Comparison of ENCODE assay signal across 1 cellular context in the genomic region with DNA sequence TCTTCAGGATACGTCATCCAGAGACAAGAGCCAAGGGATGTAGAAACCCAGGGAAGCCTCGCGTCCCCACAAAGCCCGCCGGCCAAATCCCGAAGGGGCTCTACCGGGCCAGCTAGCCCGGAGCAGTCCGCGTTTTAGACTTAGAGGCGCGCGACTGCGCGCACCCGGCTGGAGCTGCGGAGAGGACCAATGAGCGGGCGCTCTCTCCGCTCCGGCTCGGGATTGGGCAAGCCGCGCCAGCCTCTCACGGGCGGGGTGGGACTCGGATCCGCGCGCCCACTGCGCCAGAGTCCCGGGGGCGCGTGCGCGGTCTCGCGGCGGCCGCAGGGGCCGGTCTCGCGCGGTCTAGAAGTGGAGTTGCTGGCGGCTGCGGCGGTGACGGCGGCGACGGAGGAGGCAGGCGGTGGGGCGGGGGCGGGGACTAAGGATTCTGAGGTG.
TF ChIP-seq lines count a peak whose summit lies in the region.

No MANE protein-coding gene starts in this region.

TF ChIP-seq in HepG2, 621 proteins besides CTCF, POLR2A, EP300 and RAD21:
- TF ChIP-seq CEBPB (IDR thresholded peaks at IDR 0.05; ENCODE audit: borderline replicate concordance, low read depth, low read length) (peak; percentile 82; the same call in 1 of the 2 replicates), FOXM1 (CRISPR knock-in tag; IDR thresholded peaks at IDR 0.05) (no peak), MXI1 (IDR thresholded peaks at IDR 0.05; ENCODE audit: borderline replicate concordance, low read depth, low read length) (peak; percentile 64; the same call in 1 of the 3 replicates), HNRNPK (IDR thresholded peaks at IDR 0.05; ENCODE audit: low read depth, low read length, poor library complexity, severe bottlenecking) (peak; percentile 84), CHD4 (IDR thresholded peaks at IDR 0.05; ENCODE audit: borderline replicate concordance, low read length) (0 out of 2 replicates have a peak, but pooled peaks have one; percentile 2), ZBTB3 (CRISPR knock-in tag; IDR thresholded peaks at IDR 0.05; ENCODE audit: borderline replicate concordance, low read depth) (no peak), POLR2G (IDR thresholded peaks at IDR 0.05; ENCODE audit: low read depth, low read length) (peak; percentile 72), ZFP36L1 (CRISPR knock-in tag; IDR thresholded peaks at IDR 0.05) (0 out of 2 replicates have a peak, but pooled peaks have one; percentile 31), ZNF496 (CRISPR knock-in tag; IDR thresholded peaks at IDR 0.05; ENCODE audit: insufficient replicate concordance) (no peak), ZNF772 (CRISPR knock-in tag; IDR thresholded peaks at IDR 0.05) (no peak), DNMT3B (CRISPR knock-in tag; conservative IDR thresholded peaks at IDR 0.05) (0 out of 2 replicates have a peak, but pooled peaks have one; percentile 14), MEF2D (CRISPR knock-in tag; IDR thresholded peaks at IDR 0.05) (no peak), SP2 (CRISPR knock-in tag; IDR thresholded peaks at IDR 0.05) (peak; percentile 61), POLR2AphosphoS5 (IDR thresholded peaks at IDR 0.05; ENCODE audit: low read depth, low read length) (peak; percentile 56), BHLHE40 (IDR thresholded peaks at IDR 0.05; ENCODE audit: low read length) (0 out of 2 replicates have a peak, but pooled peaks have one; percentile 25), CEBPG (CRISPR knock-in tag; IDR thresholded peaks at IDR 0.05) (peak; percentile 40), TBL1XR1 (IDR thresholded peaks at IDR 0.05; ENCODE audit: borderline replicate concordance, low read length, partially characterized antibody) (no peak), ZNF703 (CRISPR knock-in tag; IDR thresholded peaks at IDR 0.05; ENCODE audit: borderline replicate concordance) (peak; percentile 23; the same call in 1 of the 2 replicates), NFYB (CRISPR knock-in tag; IDR thresholded peaks at IDR 0.05) (peak; percentile 78), RFX5 (IDR thresholded peaks at IDR 0.05; ENCODE audit: low read depth, low read length) (0 out of 2 replicates have a peak, but pooled peaks have one; percentile 3), ZNF558 (CRISPR knock-in tag; IDR thresholded peaks at IDR 0.05; ENCODE audit: borderline replicate concordance) (0 out of 2 replicates have a peak, but pooled peaks have one; percentile 28), ISX (CRISPR knock-in tag; conservative IDR thresholded peaks at IDR 0.05) (0 out of 2 replicates have a peak, but pooled peaks have one; percentile 53), DR1 (CRISPR knock-in tag; IDR thresholded peaks at IDR 0.05) (0 out of 2 replicates have a peak, but pooled peaks have one; percentile 40), ZFP90 (CRISPR knock-in tag; IDR thresholded peaks at IDR 0.05; ENCODE audit: borderline replicate concordance) (0 out of 2 replicates have a peak, but pooled peaks have one; percentile 19), ERF (CRISPR knock-in tag; IDR thresholded peaks at IDR 0.05) (0 out of 2 replicates have a peak, but pooled peaks have one; percentile 3), NFYC (CRISPR knock-in tag; IDR thresholded peaks at IDR 0.05) (peak; percentile 69), KDM5A (IDR thresholded peaks at IDR 0.05; ENCODE audit: borderline replicate concordance, low read length) (peak; percentile 54; the same call in 1 of the 2 replicates), PCBP1 (IDR thresholded peaks at IDR 0.05; ENCODE audit: borderline replicate concordance, low read depth, low read length) (no peak), ZSCAN20 (CRISPR knock-in tag; IDR thresholded peaks at IDR 0.05; ENCODE audit: borderline replicate concordance) (0 out of 2 replicates have a peak, but pooled peaks have one; percentile 63), ZKSCAN5 (CRISPR knock-in tag; IDR thresholded peaks at IDR 0.05) (no peak), SAP130 (CRISPR knock-in tag; IDR thresholded peaks at IDR 0.05; ENCODE audit: low read depth) (peak; percentile 37), RFXAP (CRISPR knock-in tag; IDR thresholded peaks at IDR 0.05; ENCODE audit: borderline replicate concordance) (peak; percentile 75; the same call in 1 of the 2 replicates), ZNF749 (CRISPR knock-in tag; IDR thresholded peaks at IDR 0.05; ENCODE audit: borderline replicate concordance) (no peak), CHD2 (IDR thresholded peaks at IDR 0.05; ENCODE audit: low read depth, low read length) (peak; percentile 88), HDAC6 (IDR thresholded peaks at IDR 0.05; ENCODE audit: low read depth, low read length) (no peak), ZNF781 (CRISPR knock-in tag; IDR thresholded peaks at IDR 0.05; ENCODE audit: borderline replicate concordance, not compliant biosample characterization) (no peak), SIN3A (IDR thresholded peaks at IDR 0.05; ENCODE audit: borderline replicate concordance, low read depth, low read length) (peak; percentile 57; the same call in 1 of the 2 replicates), PPARG (CRISPR knock-in tag; conservative IDR thresholded peaks at IDR 0.05) (no peak), IRX3 (CRISPR knock-in tag; IDR thresholded peaks at IDR 0.05; ENCODE audit: borderline replicate concordance, low read depth) (no peak), RNF2 (conservative IDR thresholded peaks at IDR 0.05; ENCODE audit: low read depth) (no peak), DMAP1 (CRISPR knock-in tag; IDR thresholded peaks at IDR 0.05) (no peak), THAP11 (CRISPR knock-in tag; IDR thresholded peaks at IDR 0.05) (peak; percentile 16; the same call in 1 of the 2 replicates), CREB1 (IDR thresholded peaks at IDR 0.05) (0 out of 2 replicates have a peak, but pooled peaks have one; percentile 4), CREB1 (CRISPR knock-in tag; IDR thresholded peaks at IDR 0.05) (no peak), REPIN1 (CRISPR knock-in tag; IDR thresholded peaks at IDR 0.05; ENCODE audit: borderline replicate concordance, low read depth) (no peak), ZNF180 (CRISPR knock-in tag; IDR thresholded peaks at IDR 0.05; ENCODE audit: borderline replicate concordance, low read depth) (no peak)
- TF ChIP-seq, protein P1, sequence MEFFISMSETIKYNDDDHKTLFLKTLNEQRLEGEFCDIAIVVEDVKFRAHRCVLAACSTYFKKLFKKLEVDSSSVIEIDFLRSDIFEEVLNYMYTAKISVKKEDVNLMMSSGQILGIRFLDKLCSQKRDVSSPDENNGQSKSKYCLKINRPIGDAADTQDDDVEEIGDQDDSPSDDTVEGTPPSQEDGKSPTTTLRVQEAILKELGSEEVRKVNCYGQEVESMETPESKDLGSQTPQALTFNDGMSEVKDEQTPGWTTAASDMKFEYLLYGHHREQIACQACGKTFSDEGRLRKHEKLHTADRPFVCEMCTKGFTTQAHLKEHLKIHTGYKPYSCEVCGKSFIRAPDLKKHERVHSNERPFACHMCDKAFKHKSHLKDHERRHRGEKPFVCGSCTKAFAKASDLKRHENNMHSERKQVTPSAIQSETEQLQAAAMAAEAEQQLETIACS (CRISPR knock-in tag; IDR thresholded peaks at IDR 0.05) = peak; percentile 95
- TF ChIP-seq, protein P2, sequence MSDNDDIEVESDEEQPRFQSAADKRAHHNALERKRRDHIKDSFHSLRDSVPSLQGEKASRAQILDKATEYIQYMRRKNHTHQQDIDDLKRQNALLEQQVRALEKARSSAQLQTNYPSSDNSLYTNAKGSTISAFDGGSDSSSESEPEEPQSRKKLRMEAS (IDR thresholded peaks at IDR 0.05) = peak; percentile 16; the same call in 1 of the 2 replicates
- TF ChIP-seq, protein P3, sequence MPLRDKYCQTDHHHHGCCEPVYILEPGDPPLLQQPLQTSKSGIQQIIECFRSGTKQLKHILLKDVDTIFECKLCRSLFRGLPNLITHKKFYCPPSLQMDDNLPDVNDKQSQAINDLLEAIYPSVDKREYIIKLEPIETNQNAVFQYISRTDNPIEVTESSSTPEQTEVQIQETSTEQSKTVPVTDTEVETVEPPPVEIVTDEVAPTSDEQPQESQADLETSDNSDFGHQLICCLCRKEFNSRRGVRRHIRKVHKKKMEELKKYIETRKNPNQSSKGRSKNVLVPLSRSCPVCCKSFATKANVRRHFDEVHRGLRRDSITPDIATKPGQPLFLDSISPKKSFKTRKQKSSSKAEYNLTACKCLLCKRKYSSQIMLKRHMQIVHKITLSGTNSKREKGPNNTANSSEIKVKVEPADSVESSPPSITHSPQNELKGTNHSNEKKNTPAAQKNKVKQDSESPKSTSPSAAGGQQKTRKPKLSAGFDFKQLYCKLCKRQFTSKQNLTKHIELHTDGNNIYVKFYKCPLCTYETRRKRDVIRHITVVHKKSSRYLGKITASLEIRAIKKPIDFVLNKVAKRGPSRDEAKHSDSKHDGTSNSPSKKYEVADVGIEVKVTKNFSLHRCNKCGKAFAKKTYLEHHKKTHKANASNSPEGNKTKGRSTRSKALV (CRISPR knock-in tag; IDR thresholded peaks at IDR 0.05) = 0 out of 2 replicates have a peak, but pooled peaks have one; percentile 3
- TF ChIP-seq, protein P4, sequence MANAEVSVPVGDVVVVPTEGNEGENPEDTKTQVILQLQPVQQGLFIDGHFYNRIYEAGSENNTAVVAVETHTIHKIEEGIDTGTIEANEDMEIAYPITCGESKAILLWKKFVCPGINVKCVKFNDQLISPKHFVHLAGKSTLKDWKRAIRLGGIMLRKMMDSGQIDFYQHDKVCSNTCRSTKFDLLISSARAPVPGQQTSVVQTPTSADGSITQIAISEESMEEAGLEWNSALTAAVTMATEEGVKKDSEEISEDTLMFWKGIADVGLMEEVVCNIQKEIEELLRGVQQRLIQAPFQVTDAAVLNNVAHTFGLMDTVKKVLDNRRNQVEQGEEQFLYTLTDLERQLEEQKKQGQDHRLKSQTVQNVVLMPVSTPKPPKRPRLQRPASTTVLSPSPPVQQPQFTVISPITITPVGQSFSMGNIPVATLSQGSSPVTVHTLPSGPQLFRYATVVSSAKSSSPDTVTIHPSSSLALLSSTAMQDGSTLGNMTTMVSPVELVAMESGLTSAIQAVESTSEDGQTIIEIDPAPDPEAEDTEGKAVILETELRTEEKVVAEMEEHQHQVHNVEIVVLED (CRISPR knock-in tag; IDR thresholded peaks at IDR 0.05; ENCODE audit: borderline replicate concordance) = peak; percentile 41; the same call in 1 of the 2 replicates
- TF ChIP-seq, protein P5, sequence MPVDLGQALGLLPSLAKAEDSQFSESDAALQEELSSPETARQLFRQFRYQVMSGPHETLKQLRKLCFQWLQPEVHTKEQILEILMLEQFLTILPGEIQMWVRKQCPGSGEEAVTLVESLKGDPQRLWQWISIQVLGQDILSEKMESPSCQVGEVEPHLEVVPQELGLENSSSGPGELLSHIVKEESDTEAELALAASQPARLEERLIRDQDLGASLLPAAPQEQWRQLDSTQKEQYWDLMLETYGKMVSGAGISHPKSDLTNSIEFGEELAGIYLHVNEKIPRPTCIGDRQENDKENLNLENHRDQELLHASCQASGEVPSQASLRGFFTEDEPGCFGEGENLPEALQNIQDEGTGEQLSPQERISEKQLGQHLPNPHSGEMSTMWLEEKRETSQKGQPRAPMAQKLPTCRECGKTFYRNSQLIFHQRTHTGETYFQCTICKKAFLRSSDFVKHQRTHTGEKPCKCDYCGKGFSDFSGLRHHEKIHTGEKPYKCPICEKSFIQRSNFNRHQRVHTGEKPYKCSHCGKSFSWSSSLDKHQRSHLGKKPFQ (CRISPR knock-in tag; IDR thresholded peaks at IDR 0.05; ENCODE audit: insufficient replicate concordance) = peak; percentile 50
- TF ChIP-seq, protein P6, sequence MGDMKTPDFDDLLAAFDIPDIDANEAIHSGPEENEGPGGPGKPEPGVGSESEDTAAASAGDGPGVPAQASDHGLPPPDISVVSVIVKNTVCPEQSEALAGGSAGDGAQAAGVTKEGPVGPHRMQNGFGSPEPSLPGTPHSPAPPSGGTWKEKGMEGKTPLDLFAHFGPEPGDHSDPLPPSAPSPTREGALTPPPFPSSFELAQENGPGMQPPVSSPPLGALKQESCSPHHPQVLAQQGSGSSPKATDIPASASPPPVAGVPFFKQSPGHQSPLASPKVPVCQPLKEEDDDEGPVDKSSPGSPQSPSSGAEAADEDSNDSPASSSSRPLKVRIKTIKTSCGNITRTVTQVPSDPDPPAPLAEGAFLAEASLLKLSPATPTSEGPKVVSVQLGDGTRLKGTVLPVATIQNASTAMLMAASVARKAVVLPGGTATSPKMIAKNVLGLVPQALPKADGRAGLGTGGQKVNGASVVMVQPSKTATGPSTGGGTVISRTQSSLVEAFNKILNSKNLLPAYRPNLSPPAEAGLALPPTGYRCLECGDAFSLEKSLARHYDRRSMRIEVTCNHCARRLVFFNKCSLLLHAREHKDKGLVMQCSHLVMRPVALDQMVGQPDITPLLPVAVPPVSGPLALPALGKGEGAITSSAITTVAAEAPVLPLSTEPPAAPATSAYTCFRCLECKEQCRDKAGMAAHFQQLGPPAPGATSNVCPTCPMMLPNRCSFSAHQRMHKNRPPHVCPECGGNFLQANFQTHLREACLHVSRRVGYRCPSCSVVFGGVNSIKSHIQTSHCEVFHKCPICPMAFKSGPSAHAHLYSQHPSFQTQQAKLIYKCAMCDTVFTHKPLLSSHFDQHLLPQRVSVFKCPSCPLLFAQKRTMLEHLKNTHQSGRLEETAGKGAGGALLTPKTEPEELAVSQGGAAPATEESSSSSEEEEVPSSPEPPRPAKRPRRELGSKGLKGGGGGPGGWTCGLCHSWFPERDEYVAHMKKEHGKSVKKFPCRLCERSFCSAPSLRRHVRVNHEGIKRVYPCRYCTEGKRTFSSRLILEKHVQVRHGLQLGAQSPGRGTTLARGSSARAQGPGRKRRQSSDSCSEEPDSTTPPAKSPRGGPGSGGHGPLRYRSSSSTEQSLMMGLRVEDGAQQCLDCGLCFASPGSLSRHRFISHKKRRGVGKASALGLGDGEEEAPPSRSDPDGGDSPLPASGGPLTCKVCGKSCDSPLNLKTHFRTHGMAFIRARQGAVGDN (CRISPR knock-in tag; IDR thresholded peaks at IDR 0.05) = peak; percentile 61; the same call in 1 of the 2 replicates
- TF ChIP-seq, protein P7, sequence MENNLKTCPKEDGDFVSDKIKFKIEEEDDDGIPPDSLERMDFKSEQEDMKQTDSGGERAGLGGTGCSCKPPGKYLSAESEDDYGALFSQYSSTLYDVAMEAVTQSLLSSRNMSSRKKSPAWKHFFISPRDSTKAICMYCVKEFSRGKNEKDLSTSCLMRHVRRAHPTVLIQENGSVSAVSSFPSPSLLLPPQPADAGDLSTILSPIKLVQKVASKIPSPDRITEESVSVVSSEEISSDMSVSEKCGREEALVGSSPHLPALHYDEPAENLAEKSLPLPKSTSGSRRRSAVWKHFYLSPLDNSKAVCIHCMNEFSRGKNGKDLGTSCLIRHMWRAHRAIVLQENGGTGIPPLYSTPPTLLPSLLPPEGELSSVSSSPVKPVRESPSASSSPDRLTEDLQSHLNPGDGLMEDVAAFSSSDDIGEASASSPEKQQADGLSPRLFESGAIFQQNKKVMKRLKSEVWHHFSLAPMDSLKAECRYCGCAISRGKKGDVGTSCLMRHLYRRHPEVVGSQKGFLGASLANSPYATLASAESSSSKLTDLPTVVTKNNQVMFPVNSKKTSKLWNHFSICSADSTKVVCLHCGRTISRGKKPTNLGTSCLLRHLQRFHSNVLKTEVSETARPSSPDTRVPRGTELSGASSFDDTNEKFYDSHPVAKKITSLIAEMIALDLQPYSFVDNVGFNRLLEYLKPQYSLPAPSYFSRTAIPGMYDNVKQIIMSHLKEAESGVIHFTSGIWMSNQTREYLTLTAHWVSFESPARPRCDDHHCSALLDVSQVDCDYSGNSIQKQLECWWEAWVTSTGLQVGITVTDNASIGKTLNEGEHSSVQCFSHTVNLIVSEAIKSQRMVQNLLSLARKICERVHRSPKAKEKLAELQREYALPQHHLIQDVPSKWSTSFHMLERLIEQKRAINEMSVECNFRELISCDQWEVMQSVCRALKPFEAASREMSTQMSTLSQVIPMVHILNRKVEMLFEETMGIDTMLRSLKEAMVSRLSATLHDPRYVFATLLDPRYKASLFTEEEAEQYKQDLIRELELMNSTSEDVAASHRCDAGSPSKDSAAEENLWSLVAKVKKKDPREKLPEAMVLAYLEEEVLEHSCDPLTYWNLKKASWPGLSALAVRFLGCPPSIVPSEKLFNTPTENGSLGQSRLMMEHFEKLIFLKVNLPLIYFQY (CRISPR knock-in tag; IDR thresholded peaks at IDR 0.05; ENCODE audit: borderline replicate concordance) = peak; percentile 33; the same call in 1 of the 2 replicates
